ENCODE assay signal across 8 cellular contexts in the genomic region with DNA sequence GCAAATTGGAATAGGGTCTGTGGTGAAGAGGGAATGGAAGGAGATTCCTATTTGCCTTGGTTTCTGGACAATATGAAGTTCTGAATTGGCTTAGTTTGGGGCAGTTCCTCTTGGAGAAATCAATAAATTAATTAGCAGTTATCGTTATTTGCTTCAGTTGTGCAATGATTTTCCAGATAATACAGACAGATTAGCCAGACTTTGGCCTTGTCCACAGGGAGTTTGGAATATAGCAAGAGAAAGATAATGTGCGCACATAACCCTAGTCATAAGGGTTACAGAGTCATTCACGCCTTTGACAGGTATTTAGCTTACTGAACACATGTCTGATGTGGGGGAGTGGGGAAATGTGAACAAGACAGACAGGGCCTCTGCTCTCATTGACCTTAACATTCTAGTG. TPM values are rescaled to one million over a fixed set of nuclear protein-coding genes. Genes with fewer than 3 reads are reported as not detected.
DNase-seq lines count a peak whose midpoint lies in the region; ATAC-seq and TF ChIP-seq lines count a peak whose summit lies in the region.

No MANE protein-coding gene starts in this region.

- H3K27me3 ChIP-seq in left ventricle myocardium inferior (ENCODE audit: low read depth) (no peaks in the 10 kb centered on the region), body of pancreas (no peaks in the 10 kb centered on the region), vagina (no peaks in the 10 kb centered on the region)

- intact Hi-C loops in left ventricle myocardium inferior (cut with micrococcal nuclease) (no loop called here), left cardiac atrium (cut with DNase I) (no loop called here), body of pancreas (cut with DNase I) (loop anchor here (10.0 kb wide), 1 partner anchor 77 kb away; no protein-coding TSS in a partner anchor), vagina (cut with DNase I) (loop anchor here (5.0 kb wide), 1 partner anchor 65 kb away; the partner anchor contains the start of gene DNAAF9)

- no peak for DNase-seq in left ventricle myocardium inferior
- no peak for DNase-seq in left cardiac atrium
- no peak for DNase-seq in body of pancreas
- no peak for DNase-seq in mesothelial cell of epicardium (ENCODE audit: low spot score in 2 of 2, unreplicated experiment in 2 of 2)
- DNase-seq in vagina (ENCODE audit: extremely low spot score in 2 of 2): no peak
- DNase-seq in NCI-H345 (lab: John Stamatoyannopoulos, UW): no peak
- no peak for DNase-seq in Kasumi-1 (lab: John Stamatoyannopoulos, UW)
- DNase-seq in SHP77 treated with DMSO at 0.1 percent for 48 hours (lab: John Stamatoyannopoulos, UW): no peak

- H3K27ac ChIP-seq in left ventricle myocardium inferior (replicated peaks) (no peak overlapping the region), body of pancreas (peak overlapping the region in 1 of 4 donors; percentile 89), vagina (no peak overlapping the region)

- no peaks in the 10 kb centered on the region for H3K36me3 Mint-ChIP-seq in mesothelial cell of epicardium

- no peaks in the 10 kb centered on the region for H3K9me3 Mint-ChIP-seq in mesothelial cell of epicardium

- TF ChIP-seq POLR2A in body of pancreas (IDR thresholded peaks at IDR 0.05) (no peak), vagina (IDR thresholded peaks at IDR 0.05) (no peak)

- no peaks in the 10 kb centered on the region for H3K36me3 ChIP-seq in left ventricle myocardium inferior
- no peaks in the 10 kb centered on the region for H3K36me3 ChIP-seq in body of pancreas (replicated peaks in 1 of 2; ENCODE audit: insufficient read depth in 1 of 2, low read depth in 2 of 2)
- H3K36me3 ChIP-seq in vagina: no peaks in the 10 kb centered on the region

- H3K4me1 ChIP-seq in left ventricle myocardium inferior: peaks cover 42% of the 10 kb centered on the region
- peaks cover 40% of the 10 kb centered on the region for H3K4me1 ChIP-seq in body of pancreas
- H3K4me1 ChIP-seq in vagina: peaks cover 34% of the 10 kb centered on the region

- H3K4me3 Mint-ChIP-seq in mesothelial cell of epicardium: peak overlapping the region; percentile 91

- ATAC-seq in left cardiac atrium: no peak
- no peak for ATAC-seq in body of pancreas

- H3K9me3 ChIP-seq in left ventricle myocardium inferior (replicated peaks) (no peaks in the 10 kb centered on the region), body of pancreas (no peaks in the 10 kb centered on the region), vagina (no peaks in the 10 kb centered on the region)

- H3K27me3 Mint-ChIP-seq in mesothelial cell of epicardium (ENCODE audit: low read depth): no peaks in the 10 kb centered on the region

- peak overlapping the region; percentile 86 for H3K27ac Mint-ChIP-seq in mesothelial cell of epicardium

- no peak for TF ChIP-seq CTCF in left ventricle myocardium inferior (IDR thresholded peaks at IDR 0.05; ENCODE audit: borderline replicate concordance)
- no peak for TF ChIP-seq CTCF in body of pancreas (IDR thresholded peaks at IDR 0.05)
- no peak for TF ChIP-seq CTCF in mesothelial cell of epicardium (IDR thresholded peaks at IDR 0.05; ENCODE audit: unreplicated experiment)
- TF ChIP-seq CTCF in vagina (IDR thresholded peaks at IDR 0.05): no peak

- H3K4me1 Mint-ChIP-seq in mesothelial cell of epicardium: peaks cover 26% of the 10 kb centered on the region

- 5 to 12% methylated on average over 3 of the region's 3 CpGs for WGBS in body of pancreas, 2 donors

- H3K4me3 ChIP-seq in left ventricle myocardium inferior: peak overlapping the region; percentile 97
- peak overlapping the region; percentile 83 to 91 for H3K4me3 ChIP-seq in body of pancreas
- peak overlapping the region; percentile 89 to 100 for H3K4me3 ChIP-seq in vagina

RNA-seq across cellular contexts. Expression of gene ATRN, which starts 1.3 kb away (rescaled TPM):
- 32.4 TPM for total RNA-seq in left ventricle myocardium inferior
- 10 to 100 TPM; 29.0 to 34.5 TPM for total RNA-seq in left cardiac atrium
- 10 to 100 TPM; 17.6 to 18.8 TPM for total RNA-seq in body of pancreas
- total RNA-seq in mesothelial cell of epicardium: 44.7 to 47.5 TPM (median 45.4 TPM) in 3 replicates
- total RNA-seq in vagina: 22.8 TPM

Comparison
In these comparisons a context has a peak if more than half of its experiments do, and no peak if none do; other contexts are left out.
1. intact Hi-C loops: an anchor here in body of pancreas (10.0 kb wide) and vagina (5.0 kb wide); none called in left ventricle myocardium inferior and left cardiac atrium.